32 cellular contexts compared by ENCODE assay signal in the genomic region with DNA sequence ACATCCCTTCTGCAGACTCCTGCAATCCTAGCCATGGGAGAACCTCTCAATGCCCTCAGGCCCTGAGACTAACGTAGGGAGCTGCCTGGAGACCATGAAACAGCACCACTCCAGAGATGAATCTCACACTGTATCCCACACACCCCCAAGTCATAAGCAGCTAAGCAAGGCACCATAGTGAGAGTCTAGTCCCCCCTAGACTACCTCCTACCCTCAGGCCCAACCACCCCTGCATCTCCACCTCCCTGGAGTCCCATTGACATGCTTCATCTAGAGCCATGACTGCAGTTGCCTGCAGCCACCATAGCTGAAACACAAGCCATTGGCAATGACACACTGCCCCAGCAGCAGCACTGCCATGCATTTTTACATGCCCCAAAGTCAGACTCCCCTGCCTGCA. TPM values are rescaled to one million over a fixed set of nuclear protein-coding genes. Genes with fewer than 3 reads are reported as not detected.
"Had no signal": no experiment of that assay in that cellular context is flagged by ENCODE, and none has a peak within 500 bp of the region (broad histone marks: within the 10 kb centered on the region; RNA-seq: fewer than 3 reads in every experiment).

No MANE protein-coding gene starts in this region.

- H3K9me3 Mint-ChIP-seq: stimulated activated memory B cell treated with anti-CD40 and anti-IgM and Interleukin-4, amounts not matched to agents 10 μg/mL and 1 μg/mL and 100 μg/mL, for 72 hours; stimulated activated naive CD8-positive, alpha-beta T cell treated with anti-CD3 and anti-CD28 coated beads, Interleukin-15, Interleukin-2, amounts not matched to agents 100 ng/mL and 50 ng/mL, for 24 hours; type B pancreatic cell had no signal

- FAIRE-seq: urothelium cell line had no signal

- H3K27me3 ChIP-seq: stomach, suprapubic skin, testis, thyroid gland, tibial artery, tibial nerve, transverse colon, upper lobe of left lung, uterus, vagina had no signal

- H3K27ac Mint-ChIP-seq: stimulated activated memory B cell treated with anti-CD40 and anti-IgM and Interleukin-4, amounts not matched to agents 10 μg/mL and 1 μg/mL and 100 μg/mL, for 72 hours; stimulated activated naive B cell treated with anti-CD40 and anti-IgM and Interleukin-4, amounts not matched to agents 10 μg/mL and 1 μg/mL and 100 μg/mL, for 72 hours; stimulated activated naive CD8-positive, alpha-beta T cell treated with anti-CD3 and anti-CD28 coated beads, Interleukin-15, Interleukin-2, amounts not matched to agents 100 ng/mL and 50 ng/mL, for 24 hours; type B pancreatic cell had no signal

- H3K4me3 ChIP-seq: stomach, suprapubic skin, testis, thoracic aorta, thyroid gland, tibial artery, tibial nerve, transverse colon, upper lobe of left lung, upper lobe of right lung, uterus, vagina had no signal

- H3K4me1 Mint-ChIP-seq: stimulated activated memory B cell treated with anti-CD40 and anti-IgM and Interleukin-4, amounts not matched to agents 10 μg/mL and 1 μg/mL and 100 μg/mL, for 72 hours; stimulated activated naive B cell treated with anti-CD40 and anti-IgM and Interleukin-4, amounts not matched to agents 10 μg/mL and 1 μg/mL and 100 μg/mL, for 72 hours; stimulated activated naive CD8-positive, alpha-beta T cell treated with anti-CD3 and anti-CD28 coated beads, Interleukin-15, amount 100 ng/mL, for 72 hours had no signal

- H3K36me3 ChIP-seq: stomach, suprapubic skin, thoracic aorta, thyroid gland, tibial artery, tibial nerve, transverse colon, upper lobe of left lung, upper lobe of right lung, uterus, vagina had no signal

- H3K36me3 Mint-ChIP-seq: stimulated activated memory B cell treated with anti-CD40 and anti-IgM and Interleukin-4, amounts not matched to agents 10 μg/mL and 1 μg/mL and 100 μg/mL, for 72 hours; stimulated activated naive B cell treated with anti-CD40 and anti-IgM and Interleukin-4, amounts not matched to agents 10 μg/mL and 1 μg/mL and 100 μg/mL, for 72 hours; type B pancreatic cell had no signal

- H3K9me3 ChIP-seq: stomach, suprapubic skin, testis, thoracic aorta, thyroid gland, tibial artery, tibial nerve, transverse colon, upper lobe of left lung, upper lobe of right lung, uterus, vagina had no signal

- DNase-seq: stimulated activated CD4-positive, alpha-beta T cell treated with anti-CD3 and anti-CD28 coated beads, Interleukin-2, amount 100 ng/mL, for 48 hours; stimulated activated CD4-positive, alpha-beta T cell treated with anti-CD3 and anti-CD28 coated beads, Interleukin-4, amount 100 ng/mL, for 1 hour; stimulated activated CD4-positive, alpha-beta T cell treated with anti-CD3 and anti-CD28 coated beads, Interleukin-4, amount 100 ng/mL, for 24 hours; stimulated activated CD4-positive, alpha-beta T cell treated with anti-CD3 and anti-CD28 coated beads, Interleukin-4, amount 100 ng/mL, for 4 hours; stimulated activated CD8-positive, alpha-beta memory T cell treated with anti-CD3 and anti-CD28 coated beads, Interleukin-4, amount 100 ng/mL, for 48 hours; stimulated activated naive B cell treated with anti-CD40 and anti-IgM and Interleukin-4, amounts not matched to agents 10 μg/mL and 1 μg/mL and 100 μg/mL, for 72 hours; stimulated activated naive CD4-positive, alpha-beta T cell; stimulated activated naive CD4-positive, alpha-beta T cell treated with Interleukin-2 at 50 U/mL for 16 hours; stimulated activated naive CD8-positive, alpha-beta T cell treated with anti-CD3 and anti-CD28 coated beads, Interleukin-15, amount 100 ng/mL, for 72 hours; stimulated activated naive CD8-positive, alpha-beta T cell treated with anti-CD3 and anti-CD28 coated beads, Interleukin-15, Interleukin-2, amounts not matched to agents 100 U/mL and 50 U/mL, for 24 hours; stomach; substantia nigra; testis; thyroid gland; tibial artery; transverse colon; trophoblast cell; upper lobe of left lung; upper lobe of right lung; uterus had no signal

- ATAC-seq: stimulated activated memory B cell treated with anti-CD40 and anti-IgM and Interleukin-4, amounts not matched to agents 10 μg/mL and 1 μg/mL and 100 μg/mL, for 72 hours; stimulated activated naive B cell treated with anti-CD40 and anti-IgM and Interleukin-4, amounts not matched to agents 10 μg/mL and 1 μg/mL and 100 μg/mL, for 72 hours; stimulated activated naive CD8-positive, alpha-beta T cell treated with anti-CD3 and anti-CD28 coated beads, Interleukin-15, amount 100 ng/mL, for 72 hours; stimulated activated naive CD8-positive, alpha-beta T cell treated with anti-CD3 and anti-CD28 coated beads, Interleukin-15, Interleukin-2, amounts not matched to agents 100 U/mL and 50 U/mL, for 24 hours; upper lobe of right lung had no signal

- H3K4me3 Mint-ChIP-seq: stimulated activated memory B cell treated with anti-CD40 and anti-IgM and Interleukin-4, amounts not matched to agents 10 μg/mL and 1 μg/mL and 100 μg/mL, for 72 hours; stimulated activated naive B cell treated with anti-CD40 and anti-IgM and Interleukin-4, amounts not matched to agents 10 μg/mL and 1 μg/mL and 100 μg/mL, for 72 hours; stimulated activated naive CD8-positive, alpha-beta T cell treated with anti-CD3 and anti-CD28 coated beads, Interleukin-15, amount 100 ng/mL, for 72 hours; stimulated activated naive CD8-positive, alpha-beta T cell treated with anti-CD3 and anti-CD28 coated beads, Interleukin-15, Interleukin-2, amounts not matched to agents 100 ng/mL and 50 ng/mL, for 24 hours; type B pancreatic cell had no signal

- H3K27ac ChIP-seq: stomach, suprapubic skin, testis, thoracic aorta, thyroid gland, tibial artery, tibial nerve, transverse colon, upper lobe of left lung, upper lobe of right lung, uterus, vagina had no signal

- H3K4me1 ChIP-seq: stomach, suprapubic skin, testis, thyroid gland, tibial artery, tibial nerve, transverse colon, upper lobe of left lung, upper lobe of right lung, uterus, vagina had no signal

RNA-seq across cellular contexts. Expression of gene SPRR2G, which starts 17.4 kb away (rescaled TPM):
- total RNA-seq: stomach, subcutaneous adipose tissue, temporal lobe, testis, thoracic aorta, thyroid gland, tibial nerve, transverse colon, upper lobe of left lung, upper lobe of right lung, ureter, urinary bladder, uterus, vagina had no signal
- polyA plus RNA-seq: urinary bladder had no signal

RNA-seq across cellular contexts. Expression of gene SPRR2F, which starts 20.0 kb away (rescaled TPM):
- total RNA-seq: stomach, subcutaneous adipose tissue, temporal lobe, thoracic aorta, thyroid gland, tibial nerve, transverse colon, upper lobe of left lung, upper lobe of right lung, ureter, urinary bladder had no signal
- polyA plus RNA-seq: urinary bladder had no signal

RNA-seq across cellular contexts. Expression of gene SPRR2E, which starts 38.9 kb away (rescaled TPM):
- total RNA-seq: subcutaneous adipose tissue, temporal lobe, testis, thoracic aorta, thyroid gland, tibial nerve, transverse colon, upper lobe of left lung, upper lobe of right lung, ureter, urinary bladder, uterus had no signal
- polyA plus RNA-seq: urinary bladder had no signal
